ENCODE assay signal across 8 cellular contexts in genomic region chr12:28253175-28253641, GRCh38.
DNase-seq lines count a peak whose midpoint lies in the region; ATAC-seq and TF ChIP-seq lines count a peak whose summit lies in the region.

No MANE protein-coding gene starts in this region.

- H3K9me3 ChIP-seq in colonic mucosa, result no peaks in the 10 kb centered on the region

- peak; percentile 63 for DNase-seq in GM12865 (ENCODE audit: low read depth)
- DNase-seq in T-helper 2 cell, result peak in 3 of 5 experiments; percentile 12 to 74 (median 26)
- DNase-seq in fibroblast of gingiva (ENCODE audit: low read depth), result peak; percentile 45
- DNase-seq in colonic mucosa, result no peak
- DNase-seq in NCI-H748 treated with DMSO at 0.1 percent for 48 hours (lab: John Stamatoyannopoulos, UW), result no peak
- no peak for DNase-seq in NCI-H2227 treated with DMSO at 0.1 percent for 48 hours (lab: John Stamatoyannopoulos, UW)
- DNase-seq in putamen (ENCODE audit: low spot score), result no peak

- TF ChIP-seq CTCF in GM12865 (IDR thresholded peaks at IDR 0.05; ENCODE audit: insufficient read depth, low read depth, low read length, missing control alignments), result no peak
- no peak for TF ChIP-seq CTCF in colonic mucosa (IDR thresholded peaks at IDR 0.05)

- H3K36me3 ChIP-seq in colonic mucosa, result no peaks in the 10 kb centered on the region

- no peaks in the 10 kb centered on the region for H3K27me3 ChIP-seq in colonic mucosa

- no peaks in the 10 kb centered on the region for H3K4me1 ChIP-seq in colonic mucosa

- intact Hi-C loops in colonic mucosa (cut with DNase I), result no loop called here

- H3K9ac ChIP-seq in colonic mucosa (ENCODE audit: low read depth in 2 of 2, low read length in 2 of 2), result no peak overlapping the region

- H3K27ac ChIP-seq in colonic mucosa, result no peak overlapping the region

- peak overlapping the region; percentile 38 for H3K4me3 ChIP-seq in GM12865 (ENCODE audit: low read depth, low read length)
- H3K4me3 ChIP-seq in colonic mucosa, result no peak overlapping the region

- ATAC-seq in HG02571 (IDR thresholded peaks at IDR 0.05; ENCODE audit: unreplicated experiment), result peak; percentile 97

Comparison
In these comparisons a context has a peak if more than half of its experiments do, and no peak if none do; other contexts are left out.
1. DNase-seq: peak in GM12865 (single experiment), T-helper 2 cell (3 of 5) and fibroblast of gingiva (single experiment); none in colonic mucosa (single experiment), NCI-H748 treated with DMSO at 0.1 percent for 48 hours (single experiment), NCI-H2227 treated with DMSO at 0.1 percent for 48 hours (single experiment) and putamen (single experiment).